ENCODE assay signal across 7 cellular contexts in the genomic region with DNA sequence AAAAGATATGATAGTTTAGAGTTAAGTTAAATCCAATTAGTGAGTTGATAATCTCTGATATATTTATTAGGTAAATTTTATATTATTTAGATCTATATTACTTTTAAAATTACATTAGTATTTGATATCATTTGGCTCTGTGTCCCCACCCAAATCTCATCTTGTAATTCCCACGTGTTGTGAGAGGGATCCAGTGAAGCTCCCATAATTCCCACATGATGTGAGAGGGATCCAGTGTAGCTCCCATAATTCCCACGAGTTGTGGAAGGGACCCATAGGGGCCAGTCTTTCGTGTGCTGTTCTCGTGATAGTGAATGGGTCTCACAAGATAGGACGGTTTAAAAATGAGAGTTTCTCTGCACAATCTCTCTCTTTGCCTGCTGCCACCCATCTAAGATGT.
"Had no signal": no experiment of that assay in that cellular context is flagged by ENCODE, and none has a peak within 500 bp of the region (broad histone marks: within the 10 kb centered on the region; RNA-seq: fewer than 3 reads in every experiment).

No MANE protein-coding gene starts in this region.

- H3K4me3 Mint-ChIP-seq: IgD-negative memory B cell had no signal

- FAIRE-seq: HTR-8/SVneo, K562 had no signal

- H3K27ac ChIP-seq: HL-60 had no signal

- H3K27me3 Mint-ChIP-seq: IgD-negative memory B cell had no signal

- H3K27ac Mint-ChIP-seq: IgD-negative memory B cell had no signal

- H3K4me3 ChIP-seq: K562 had no signal

- H3K4me1 Mint-ChIP-seq: IgD-negative memory B cell had no signal

- H3K36me3 Mint-ChIP-seq: IgD-negative memory B cell had no signal

- DNase-seq: IMR-90, KBM-7, KG1 had no signal

- ATAC-seq: K562 had no signal
